In genomic region chr9:113578877-113579269, GRCh38 we compare ENCODE assay signal across 8 cellular contexts.
DNase-seq lines count a peak whose midpoint lies in the region; ATAC-seq and TF ChIP-seq lines count a peak whose summit lies in the region.

No MANE protein-coding gene starts in this region.

- H3K9me3 Mint-ChIP-seq in activated CD4-positive, alpha-beta memory T cell treated with anti-CD3 and anti-CD28 coated beads for 36 hours = no peaks in the 10 kb centered on the region
- no peaks in the 10 kb centered on the region for H3K9me3 Mint-ChIP-seq in effector memory CD8-positive, alpha-beta T cell

- CTCF ChIA-PET in activated CD4-positive, alpha-beta memory T cell treated with anti-CD3 and anti-CD28 coated beads for 36 hours (lab: Charles Lee) = interaction anchor here (1.1 to 6.6 kb wide), 17 partner anchors 9 to 178 kb away, joined by 3 to 63 read pairs (median 7); partner anchors contain the start of gene ALAD

- DNase-seq in GM13976 (ENCODE audit: low spot score) (peak; percentile 89), NCI-H2196 (lab: John Stamatoyannopoulos, UW; ENCODE audit: unreplicated experiment) (peak; percentile 69), renal cortical epithelial cell (ENCODE audit: low read depth) (peak; percentile 97), NCI-H2171 treated with DMSO at 0.1 percent for 48 hours (lab: John Stamatoyannopoulos, UW) (no peak), omental fat pad (ENCODE audit: low spot score) (no peak)
- peak; percentile 96 for DNase-seq in activated CD4-positive, alpha-beta memory T cell treated with anti-CD3 and anti-CD28 coated beads for 36 hours
- DNase-seq in effector memory CD8-positive, alpha-beta T cell = peak; percentile 83 to 85 (median 84)

- H3K4me1 Mint-ChIP-seq in activated CD4-positive, alpha-beta memory T cell treated with anti-CD3 and anti-CD28 coated beads for 36 hours (ENCODE audit: low read depth) = peaks cover 75% of the 10 kb centered on the region
- peaks cover 82 to 91% of the 10 kb centered on the region in 2 donors for H3K4me1 Mint-ChIP-seq in effector memory CD8-positive, alpha-beta T cell (ENCODE audit: low read depth in 2 of 2)

- intact Hi-C loops in activated CD4-positive, alpha-beta memory T cell treated with anti-CD3 and anti-CD28 coated beads for 36 hours (cut with micrococcal nuclease) = loop anchor here (1.0 to 2.0 kb wide), 6 partner anchors 23 to 358 kb away; partner anchors contain the start of genes CDC26, FKBP15, PRPF4 and SLC31A1

- peak overlapping the region; percentile 85 for H3K4me3 Mint-ChIP-seq in activated CD4-positive, alpha-beta memory T cell treated with anti-CD3 and anti-CD28 coated beads for 36 hours
- peak overlapping the region; percentile 79 for H3K4me3 Mint-ChIP-seq in effector memory CD8-positive, alpha-beta T cell

- POLR2A ChIA-PET in activated CD4-positive, alpha-beta memory T cell treated with anti-CD3 and anti-CD28 coated beads for 36 hours (lab: Charles Lee) = interaction anchor here (0.7 to 2.3 kb wide), 14 partner anchors 11 to 358 kb away, joined by 3 to 17 read pairs (median 4); partner anchors contain the start of genes C9orf43, CDC26, HDHD3 and POLE3

- H3K27me3 Mint-ChIP-seq in activated CD4-positive, alpha-beta memory T cell treated with anti-CD3 and anti-CD28 coated beads for 36 hours = no peaks in the 10 kb centered on the region
- H3K27me3 Mint-ChIP-seq in effector memory CD8-positive, alpha-beta T cell = no peaks in the 10 kb centered on the region

- TF ChIP-seq CTCF in GM13976 (IDR thresholded peaks at IDR 0.05; ENCODE audit: borderline replicate concordance, control extremely low read depth, extremely low read depth, insufficient read depth, missing control alignments) (no peak), omental fat pad (IDR thresholded peaks at IDR 0.05) (no peak)

- peak overlapping the region; percentile 96 for H3K27ac Mint-ChIP-seq in activated CD4-positive, alpha-beta memory T cell treated with anti-CD3 and anti-CD28 coated beads for 36 hours
- H3K27ac Mint-ChIP-seq in effector memory CD8-positive, alpha-beta T cell = peak overlapping the region; percentile 94 to 95

- ATAC-seq in HG02610 (IDR thresholded peaks at IDR 0.05; ENCODE audit: unreplicated experiment) (peak; percentile 59), omental fat pad (ENCODE audit: low FRiP score) (no peak)
- ATAC-seq in effector memory CD8-positive, alpha-beta T cell (replicated peaks) = peak; percentile 74

- peaks cover 21% of the 10 kb centered on the region for H3K36me3 Mint-ChIP-seq in activated CD4-positive, alpha-beta memory T cell treated with anti-CD3 and anti-CD28 coated beads for 36 hours
- H3K36me3 Mint-ChIP-seq in effector memory CD8-positive, alpha-beta T cell (ENCODE audit: insufficient read depth) = peaks cover 29% of the 10 kb centered on the region

- in situ Hi-C loops in GM13976 (cut with MboI; ENCODE audit: low sequenced_read_pairs, unreplicated experiment) = no loop called here

Comparison
In these comparisons a context has a peak if more than half of its experiments do, and no peak if none do; other contexts are left out.
1. DNase-seq: peak in GM13976 (single experiment), NCI-H2196 (single experiment), activated CD4-positive, alpha-beta memory T cell treated with anti-CD3 and anti-CD28 coated beads for 36 hours (single experiment), effector memory CD8-positive, alpha-beta T cell (3 of 3) and renal cortical epithelial cell (single experiment); none in NCI-H2171 treated with DMSO at 0.1 percent for 48 hours (single experiment) and omental fat pad (single experiment).